ENCODE assay signal across 1 cellular context in the genomic region with DNA sequence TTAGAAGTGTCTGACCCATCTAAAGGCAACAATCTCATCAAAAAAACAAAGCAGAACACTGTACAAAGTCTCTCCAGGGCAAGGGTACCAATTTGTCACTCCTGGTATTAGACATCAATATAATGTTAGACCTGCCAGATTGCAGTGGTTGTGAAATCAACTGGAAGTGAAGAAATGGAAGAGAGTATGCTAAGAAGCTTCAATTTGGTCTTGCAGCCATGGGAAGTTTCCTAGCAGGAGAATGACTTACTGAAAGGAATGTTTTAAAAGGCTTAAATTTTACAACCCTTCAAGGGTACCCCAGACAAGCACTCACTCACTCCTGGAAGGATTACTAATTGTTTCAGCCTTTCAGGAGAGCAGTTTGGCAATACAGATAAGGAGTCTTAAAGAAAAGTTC.
TF ChIP-seq lines count a peak whose summit lies in the region.

No MANE protein-coding gene starts in this region.

TF ChIP-seq in GM23338, 12 proteins besides CTCF, POLR2A, EP300 and RAD21 (continued from another document):
- TF ChIP-seq ETS1 (IDR thresholded peaks at IDR 0.05), result no peak
- TF ChIP-seq CREB1 (CRISPR knock-in tag; IDR thresholded peaks at IDR 0.05; ENCODE audit: low read depth), result no peak
- no peak for TF ChIP-seq EZH2phosphoT487 (IDR thresholded peaks at IDR 0.05; ENCODE audit: unreplicated experiment)
- TF ChIP-seq JUNB (IDR thresholded peaks at IDR 0.05; ENCODE audit: unreplicated experiment), result no peak
- TF ChIP-seq STAT1 (IDR thresholded peaks at IDR 0.05; ENCODE audit: unreplicated experiment), result no peak
- TF ChIP-seq REST (IDR thresholded peaks at IDR 0.05; ENCODE audit: unreplicated experiment), result no peak
